ENCODE assay signal across 7 cellular contexts in genomic region chr9:110058304-110058953, GRCh38.
DNase-seq lines count a peak whose midpoint lies in the region; ATAC-seq and TF ChIP-seq lines count a peak whose summit lies in the region.

No MANE protein-coding gene starts in this region.

- peaks cover 9 to 75% (median 43%) of the 10 kb centered on the region in 6 donors for H3K4me1 ChIP-seq in spleen

- 14 to 35% (median 23%) methylated on average over 5 of the region's 5 CpGs for whole genome bisulfite sequencing in spleen, 5 donors

- peaks cover 11% of the 10 kb centered on the region for H3K4me1 Mint-ChIP-seq in activated T-helper 17 cell treated with anti-CD3 and anti-CD28 coated beads, Interleukin-2, amount 50 U/mL, for 72 hours
- peaks cover 36% of the 10 kb centered on the region for H3K4me1 Mint-ChIP-seq in glutamatergic neuron (ENCODE audit: low read depth, unreplicated experiment)

- H3K27me3 ChIP-seq in spleen (replicated peaks in 1 of 7): no peaks in the 10 kb centered on the region

- H3K27ac Mint-ChIP-seq in activated T-helper 17 cell treated with anti-CD3 and anti-CD28 coated beads, Interleukin-2, amount 50 U/mL, for 72 hours: no peak overlapping the region
- no peak overlapping the region for H3K27ac Mint-ChIP-seq in glutamatergic neuron (ENCODE audit: unreplicated experiment)

- peak; percentile 54; the same call in 1 of the 2 replicates for TF ChIP-seq CTCF in GM12875 (IDR thresholded peaks at IDR 0.05; ENCODE audit: borderline replicate concordance, insufficient read depth, low read depth, low read length)
- TF ChIP-seq CTCF in glutamatergic neuron (IDR thresholded peaks at IDR 0.05; ENCODE audit: partially characterized antibody, unreplicated experiment): peak; percentile 38
- TF ChIP-seq CTCF in spleen (IDR thresholded peaks at IDR 0.05 in 8 of 11, conservative IDR thresholded peaks at IDR 0.05 in 3 of 11): peak in 10 of 11 experiments; percentile 9 to 78 (median 52)

- peak; percentile 56 for DNase-seq in OCI-M1 (lab: John Stamatoyannopoulos, UW)
- peak; percentile 40 for DNase-seq in glutamatergic neuron
- DNase-seq in spleen: no peak
- DNase-seq in GOT3 (lab: John Stamatoyannopoulos, UW): no peak

- H3K4me3 ChIP-seq in GM12875 (ENCODE audit: low read depth, low read length) (no peak overlapping the region), spleen (no peak overlapping the region)

- no peak for TF ChIP-seq POLR2A in spleen (IDR thresholded peaks at IDR 0.05)

- H3K9me3 Mint-ChIP-seq in activated T-helper 17 cell treated with anti-CD3 and anti-CD28 coated beads, Interleukin-2, amount 50 U/mL, for 72 hours: no peaks in the 10 kb centered on the region
- peaks cover 7% of the 10 kb centered on the region for H3K9me3 Mint-ChIP-seq in glutamatergic neuron (ENCODE audit: unreplicated experiment)

- intact Hi-C loops in spleen (cut with DNase I; ENCODE audit: low total_unique reads): loop anchor here (5.0 kb wide), 1 partner anchor 94 kb away; no protein-coding TSS in a partner anchor

- peaks cover 0 to 22% (median 0%) of the 10 kb centered on the region in 6 donors for H3K36me3 ChIP-seq in spleen

- H3K27ac ChIP-seq in spleen: peak overlapping the region in 5 of 8 donors; percentile 23 to 74 (median 32)

- peaks cover 0 to 3% (median 0%) of the 10 kb centered on the region in 8 donors for H3K9me3 ChIP-seq in spleen

- no peaks in the 10 kb centered on the region for H3K27me3 Mint-ChIP-seq in activated T-helper 17 cell treated with anti-CD3 and anti-CD28 coated beads, Interleukin-2, amount 50 U/mL, for 72 hours
- H3K27me3 Mint-ChIP-seq in glutamatergic neuron (ENCODE audit: unreplicated experiment): no peaks in the 10 kb centered on the region

- H3K4me3 Mint-ChIP-seq in activated T-helper 17 cell treated with anti-CD3 and anti-CD28 coated beads, Interleukin-2, amount 50 U/mL, for 72 hours: no peak overlapping the region
- peak overlapping the region; percentile 18 for H3K4me3 Mint-ChIP-seq in glutamatergic neuron (ENCODE audit: unreplicated experiment)

- peaks cover 16% of the 10 kb centered on the region for H3K36me3 Mint-ChIP-seq in activated T-helper 17 cell treated with anti-CD3 and anti-CD28 coated beads, Interleukin-2, amount 50 U/mL, for 72 hours (ENCODE audit: low read depth)
- no peaks in the 10 kb centered on the region for H3K36me3 Mint-ChIP-seq in glutamatergic neuron (ENCODE audit: unreplicated experiment)

- peak; percentile 66 for ATAC-seq in HG03460 (IDR thresholded peaks at IDR 0.05; ENCODE audit: unreplicated experiment)
- peak; percentile 69 for ATAC-seq in activated T-helper 17 cell treated with anti-CD3 and anti-CD28 coated beads, Interleukin-2, amount 50 U/mL, for 72 hours (replicated peaks)

Comparison
In these comparisons a context has a peak if more than half of its experiments do, and no peak if none do; other contexts are left out.
1. DNase-seq: peak in OCI-M1 (single experiment) and glutamatergic neuron (single experiment); none in spleen (single experiment) and GOT3 (single experiment).
2. Peak in every context shown above with its lines, with median percentiles within 50 percentile points of each other: CTCF ChIP-seq.